10 cellular contexts compared by ENCODE assay signal in genomic region chr12:94769040-94769420, GRCh38.
DNase-seq lines count a peak whose midpoint lies in the region; ATAC-seq, FAIRE-seq and TF ChIP-seq lines count a peak whose summit lies in the region.
"Had no signal": no experiment of that assay in that cellular context is flagged by ENCODE, and none has a peak within 500 bp of the region (broad histone marks: within the 10 kb centered on the region; RNA-seq: fewer than 3 reads in every experiment).

No MANE protein-coding gene starts in this region.

- no peaks in the 10 kb centered on the region for H3K9me3 Mint-ChIP-seq in activated CD4-positive, alpha-beta T cell treated with anti-CD3 and anti-CD28 coated beads for 36 hours (ENCODE audit: low read depth)
- H3K9me3 Mint-ChIP-seq in activated CD4-positive, alpha-beta T cell treated with anti-CD3 and anti-CD28 coated beads, Interleukin-2, amount 10 ng/mL, durations not matched to agents 24 days and 14 days, result no peaks in the 10 kb centered on the region

- CTCF ChIA-PET in activated CD4-positive, alpha-beta T cell treated with anti-CD3 and anti-CD28 coated beads for 36 hours (lab: Charles Lee), result interaction anchor here (1.1 kb wide), 1 partner anchor 23 kb away, joined by 3 read pairs; no protein-coding TSS in a partner anchor

- H3K27me3 ChIP-seq in Peyer's patch, result no peaks in the 10 kb centered on the region
- H3K27me3 ChIP-seq in thoracic aorta (replicated peaks; ENCODE audit: insufficient read depth), result no peaks in the 10 kb centered on the region

- no peaks in the 10 kb centered on the region for H3K36me3 Mint-ChIP-seq in activated CD4-positive, alpha-beta T cell treated with anti-CD3 and anti-CD28 coated beads for 36 hours (ENCODE audit: low read depth)
- H3K36me3 Mint-ChIP-seq in activated CD4-positive, alpha-beta T cell treated with anti-CD3 and anti-CD28 coated beads, Interleukin-2, amount 10 ng/mL, durations not matched to agents 24 days and 14 days (ENCODE audit: low read depth), result no peaks in the 10 kb centered on the region

- H3K4me1 ChIP-seq in Peyer's patch (peaks cover 0 to 8% (median 0%) of the 10 kb centered on the region in 4 donors), thoracic aorta (ENCODE audit: control insufficient read depth in 1 of 2, low read depth in 2 of 2) (peaks cover 17 to 27% of the 10 kb centered on the region in 2 donors)

- H3K27ac ChIP-seq in Peyer's patch (peak overlapping the region in 1 of 4 donors; percentile 76), thoracic aorta (no peak overlapping the region)
- H3K27ac ChIP-seq: PC-9 had no signal

- peaks cover 6% of the 10 kb centered on the region for H3K27me3 Mint-ChIP-seq in activated CD4-positive, alpha-beta T cell treated with anti-CD3 and anti-CD28 coated beads for 36 hours
- H3K27me3 Mint-ChIP-seq in activated CD4-positive, alpha-beta T cell treated with anti-CD3 and anti-CD28 coated beads, Interleukin-2, amount 10 ng/mL, durations not matched to agents 24 days and 14 days, result peaks cover 30% of the 10 kb centered on the region

- DNase-seq in activated CD4-positive, alpha-beta T cell treated with anti-CD3 and anti-CD28 coated beads for 36 hours, result no peak
- no peak for DNase-seq in activated CD4-positive, alpha-beta T cell treated with anti-CD3 and anti-CD28 coated beads, Interleukin-2, amount 10 ng/mL, durations not matched to agents 24 days and 14 days
- DNase-seq in Peyer's patch (peak in 2 of 3 donors; percentile 73 to 74), thoracic aorta (ENCODE audit: low spot score) (no peak), DMS153 (lab: John Stamatoyannopoulos, UW) (no peak), HTR-8/SVneo (ENCODE audit: insufficient read length, low spot score) (no peak), NCI-H2227 treated with DMSO at 0.1 percent for 48 hours (lab: John Stamatoyannopoulos, UW) (no peak)
- DNase-seq: PC-9 had no signal

- H3K4me3 ChIP-seq in Peyer's patch (peak overlapping the region in 1 of 4 donors; percentile 24), thoracic aorta (peak overlapping the region; percentile 53)
- H3K4me3 ChIP-seq: PC-9 had no signal

- peak; percentile 33 for ATAC-seq in activated CD4-positive, alpha-beta T cell treated with anti-CD3 and anti-CD28 coated beads for 36 hours
- ATAC-seq in HG02938 (IDR thresholded peaks at IDR 0.05; ENCODE audit: unreplicated experiment) (peak; percentile 89), thoracic aorta (ENCODE audit: insufficient number of reproducible peaks, low FRiP score, low read depth) (no peak)

- TF ChIP-seq CTCF in Peyer's patch (IDR thresholded peaks at IDR 0.05), result no peak
- no peak for TF ChIP-seq CTCF in thoracic aorta (IDR thresholded peaks at IDR 0.05)

- no peaks in the 10 kb centered on the region for H3K36me3 ChIP-seq in Peyer's patch
- no peaks in the 10 kb centered on the region for H3K36me3 ChIP-seq in thoracic aorta

- no peaks in the 10 kb centered on the region for H3K4me1 Mint-ChIP-seq in activated CD4-positive, alpha-beta T cell treated with anti-CD3 and anti-CD28 coated beads for 36 hours
- no peaks in the 10 kb centered on the region for H3K4me1 Mint-ChIP-seq in activated CD4-positive, alpha-beta T cell treated with anti-CD3 and anti-CD28 coated beads, Interleukin-2, amount 10 ng/mL, durations not matched to agents 24 days and 14 days

- H3K9me3 ChIP-seq in Peyer's patch, result no peaks in the 10 kb centered on the region
- H3K9me3 ChIP-seq in thoracic aorta, result peaks cover 2% of the 10 kb centered on the region

- TF ChIP-seq POLR2A in Peyer's patch (IDR thresholded peaks at IDR 0.05), result no peak

- no peak overlapping the region for H3K4me3 Mint-ChIP-seq in activated CD4-positive, alpha-beta T cell treated with anti-CD3 and anti-CD28 coated beads for 36 hours
- no peak overlapping the region for H3K4me3 Mint-ChIP-seq in activated CD4-positive, alpha-beta T cell treated with anti-CD3 and anti-CD28 coated beads, Interleukin-2, amount 10 ng/mL, durations not matched to agents 24 days and 14 days

- POLR2A ChIA-PET in activated CD4-positive, alpha-beta T cell treated with anti-CD3 and anti-CD28 coated beads for 36 hours (lab: Charles Lee), result no interaction called here

- no peak overlapping the region for H3K27ac Mint-ChIP-seq in activated CD4-positive, alpha-beta T cell treated with anti-CD3 and anti-CD28 coated beads for 36 hours
- no peak overlapping the region for H3K27ac Mint-ChIP-seq in activated CD4-positive, alpha-beta T cell treated with anti-CD3 and anti-CD28 coated beads, Interleukin-2, amount 10 ng/mL, durations not matched to agents 24 days and 14 days

- FAIRE-seq in HTR-8/SVneo (lab: Jason Lieb, UNC), result no peak
- FAIRE-seq: A204.1 had no signal

- intact Hi-C loops in activated CD4-positive, alpha-beta T cell treated with anti-CD3 and anti-CD28 coated beads for 36 hours (cut with DNase I, micrococcal nuclease), result no loop called here
- intact Hi-C loops in activated CD4-positive, alpha-beta T cell treated with anti-CD3 and anti-CD28 coated beads, Interleukin-2, amount 10 ng/mL, durations not matched to agents 24 days and 14 days (cut with micrococcal nuclease), result loop anchor here (10.0 kb wide), 1 partner anchor 624 kb away; the partner anchor contains the start of gene PLXNC1

Comparison
In these comparisons a context has a peak if more than half of its experiments do, and no peak if none do; other contexts are left out.
1. DNase-seq: peak in Peyer's patch (2 of 3); none in activated CD4-positive, alpha-beta T cell treated with anti-CD3 and anti-CD28 coated beads for 36 hours (single experiment), activated CD4-positive, alpha-beta T cell treated with anti-CD3 and anti-CD28 coated beads, Interleukin-2, amount 10 ng/mL, durations not matched to agents 24 days and 14 days (single experiment), thoracic aorta (single experiment), DMS153 (single experiment), HTR-8/SVneo (single experiment) and NCI-H2227 treated with DMSO at 0.1 percent for 48 hours (single experiment).